In genomic region chr9:128103589-128103962, GRCh38 we compare ENCODE assay signal across 9 cellular contexts.
DNase-seq lines count a peak whose midpoint lies in the region; ATAC-seq and TF ChIP-seq lines count a peak whose summit lies in the region.
"Had no signal": no experiment of that assay in that cellular context is flagged by ENCODE, and none has a peak within 500 bp of the region (broad histone marks: within the 10 kb centered on the region; RNA-seq: fewer than 3 reads in every experiment).

No MANE protein-coding gene starts in this region.

- H3K9me3 Mint-ChIP-seq in stimulated activated memory B cell treated with anti-CD40 and anti-IgM and Interleukin-4, amounts not matched to agents 10 μg/mL and 1 μg/mL and 100 μg/mL, for 72 hours: no peaks in the 10 kb centered on the region

- peaks cover 9% of the 10 kb centered on the region for H3K4me1 ChIP-seq in Loucy (ENCODE audit: insufficient read depth, low read length, poor library complexity, severe bottlenecking)
- H3K4me1 ChIP-seq in mucosa of stomach (ENCODE audit: control insufficient read depth, insufficient read depth, low read length): peaks cover 89% of the 10 kb centered on the region

- H3K79me2 ChIP-seq in Loucy (ENCODE audit: insufficient read depth, low read length): peaks cover 21% of the 10 kb centered on the region; the same call in 1 of the 2 replicates

- no peak overlapping the region for H3K27ac Mint-ChIP-seq in stimulated activated memory B cell treated with anti-CD40 and anti-IgM and Interleukin-4, amounts not matched to agents 10 μg/mL and 1 μg/mL and 100 μg/mL, for 72 hours

- H3K27me3 Mint-ChIP-seq in stimulated activated memory B cell treated with anti-CD40 and anti-IgM and Interleukin-4, amounts not matched to agents 10 μg/mL and 1 μg/mL and 100 μg/mL, for 72 hours: no peaks in the 10 kb centered on the region

- H2AFZ ChIP-seq in Loucy (ENCODE audit: low read length): no peak overlapping the region

- H3K4me3 ChIP-seq in Loucy (ENCODE audit: low read length, poor library complexity, severe bottlenecking) (no peak overlapping the region), mucosa of stomach (ENCODE audit: low read length) (no peak overlapping the region)

- no peak for ATAC-seq in stimulated activated memory B cell treated with anti-CD40 and anti-IgM and Interleukin-4, amounts not matched to agents 10 μg/mL and 1 μg/mL and 100 μg/mL, for 72 hours
- no peak for ATAC-seq in HG03520 (IDR thresholded peaks at IDR 0.05; ENCODE audit: unreplicated experiment)

- H3K36me3 ChIP-seq in Loucy (ENCODE audit: insufficient read depth, low read length) (peaks cover 78% of the 10 kb centered on the region; the same call in 1 of the 2 replicates), mucosa of stomach (ENCODE audit: control insufficient read depth, insufficient read depth, low read length) (peaks cover 39% of the 10 kb centered on the region)

- H3K36me3 Mint-ChIP-seq in stimulated activated memory B cell treated with anti-CD40 and anti-IgM and Interleukin-4, amounts not matched to agents 10 μg/mL and 1 μg/mL and 100 μg/mL, for 72 hours: peaks cover 48% of the 10 kb centered on the region

- peaks cover 16% of the 10 kb centered on the region for H4K20me1 ChIP-seq in Loucy (ENCODE audit: insufficient read depth, low read length, poor library complexity, severe bottlenecking)

- H3K9ac ChIP-seq in Loucy (ENCODE audit: low read depth, low read length, poor library complexity, severe bottlenecking) (no peak overlapping the region), mucosa of stomach (ENCODE audit: low read length) (peak overlapping the region; percentile 44)

- peaks cover 10% of the 10 kb centered on the region for H3K4me1 Mint-ChIP-seq in stimulated activated memory B cell treated with anti-CD40 and anti-IgM and Interleukin-4, amounts not matched to agents 10 μg/mL and 1 μg/mL and 100 μg/mL, for 72 hours

- H3F3A ChIP-seq in Loucy (ENCODE audit: low read depth): no peaks in the 10 kb centered on the region

- no peaks in the 10 kb centered on the region for H3K9me2 ChIP-seq in Loucy (replicated peaks; ENCODE audit: low read depth, low read length)

- H3K9me3 ChIP-seq in Loucy (ENCODE audit: insufficient read depth, low read depth, low read length): no peaks in the 10 kb centered on the region
- H3K9me3 ChIP-seq in mucosa of stomach (ENCODE audit: control insufficient read depth, low read length): no peaks in the 10 kb centered on the region

- no peak overlapping the region for H3K4me2 ChIP-seq in Loucy (ENCODE audit: low read depth, low read length, poor library complexity, severe bottlenecking)

- peak overlapping the region; percentile 57 for H3K27ac ChIP-seq in C4-2B
- H3K27ac ChIP-seq: HL-60 had no signal

- TF ChIP-seq CTCF in C4-2B (conservative IDR thresholded peaks at IDR 0.05): no peak
- peak; percentile 43 for TF ChIP-seq CTCF in Loucy (conservative IDR thresholded peaks at IDR 0.05; ENCODE audit: low read length)

- H3K27me3 ChIP-seq in Loucy (ENCODE audit: insufficient read depth, low read length, poor library complexity, severe bottlenecking) (no peaks in the 10 kb centered on the region), mucosa of stomach (ENCODE audit: control insufficient read depth, insufficient read depth, low read length) (no peaks in the 10 kb centered on the region)

- H3K4me3 Mint-ChIP-seq in stimulated activated memory B cell treated with anti-CD40 and anti-IgM and Interleukin-4, amounts not matched to agents 10 μg/mL and 1 μg/mL and 100 μg/mL, for 72 hours: no peak overlapping the region

- DNase-seq in activated naive CD4-positive, alpha-beta T cell treated with anti-CD3 and anti-CD28 coated beads, Interleukin-2, amount 50 U/mL, for 16 hours: peak; percentile 44
- DNase-seq in SIG-M5 (lab: John Stamatoyannopoulos, UW): no peak
- no peak for DNase-seq in NCI-H1105 (lab: John Stamatoyannopoulos, UW)
